1 cellular context compared by ENCODE assay signal in the genomic region with DNA sequence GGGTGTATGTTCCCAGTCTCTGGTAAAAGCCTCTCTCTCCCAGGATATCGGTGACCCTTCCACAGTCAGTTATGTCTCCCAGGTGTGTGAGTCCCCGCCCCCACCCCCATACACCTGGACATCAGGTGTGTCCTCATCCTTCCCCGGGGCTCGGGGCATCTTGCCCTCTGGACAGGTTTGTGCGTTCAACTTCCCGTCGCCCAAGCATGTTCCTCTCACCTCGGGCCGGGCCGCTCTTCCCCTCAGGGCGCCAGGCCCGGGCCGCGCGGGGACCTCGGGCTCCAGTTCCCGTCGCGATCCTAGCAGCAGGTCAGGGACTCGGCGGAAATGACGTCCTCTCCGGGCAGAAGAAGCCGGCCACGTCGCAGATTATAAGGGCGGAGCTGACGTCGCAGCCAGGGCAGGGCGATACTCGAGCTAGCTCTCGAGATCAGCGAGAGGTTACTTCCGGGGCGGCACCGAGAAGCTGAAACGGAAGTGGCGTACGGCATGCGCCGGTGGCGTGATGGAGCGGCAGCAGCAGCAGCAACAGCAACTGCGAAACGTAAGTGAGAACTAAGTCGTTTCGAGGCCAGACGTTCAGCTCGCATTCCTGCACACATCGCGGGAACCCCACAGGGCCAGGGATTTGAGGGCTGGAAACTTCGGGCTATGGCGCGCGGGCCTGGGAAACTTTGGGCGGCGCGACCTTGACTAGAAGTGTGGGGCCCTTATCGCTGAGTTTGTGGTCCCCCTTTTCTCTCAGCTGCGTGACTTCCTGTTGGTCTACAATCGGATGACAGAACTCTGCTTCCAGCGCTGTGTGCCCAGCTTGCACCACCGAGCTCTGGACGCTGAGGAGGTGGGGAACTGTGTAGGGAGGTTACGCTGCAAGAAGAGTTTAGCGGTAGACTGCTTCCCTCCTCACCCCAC.
TF ChIP-seq lines count a peak whose summit lies in the region.

A gene with protein sequence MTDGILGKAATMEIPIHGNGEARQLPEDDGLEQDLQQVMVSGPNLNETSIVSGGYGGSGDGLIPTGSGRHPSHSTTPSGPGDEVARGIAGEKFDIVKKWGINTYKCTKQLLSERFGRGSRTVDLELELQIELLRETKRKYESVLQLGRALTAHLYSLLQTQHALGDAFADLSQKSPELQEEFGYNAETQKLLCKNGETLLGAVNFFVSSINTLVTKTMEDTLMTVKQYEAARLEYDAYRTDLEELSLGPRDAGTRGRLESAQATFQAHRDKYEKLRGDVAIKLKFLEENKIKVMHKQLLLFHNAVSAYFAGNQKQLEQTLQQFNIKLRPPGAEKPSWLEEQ (minus strand): TSS at position 320 of the 912 bp plus-strand sequence. CDS start 910 bp downstream, outside the sequence.
A gene with protein sequence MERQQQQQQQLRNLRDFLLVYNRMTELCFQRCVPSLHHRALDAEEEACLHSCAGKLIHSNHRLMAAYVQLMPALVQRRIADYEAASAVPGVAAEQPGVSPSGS (plus strand): TSS at position 490 of the 912 bp plus-strand sequence. CDS start 16 bp downstream, at position 506.

TF ChIP-seq in HepG2, 621 proteins besides CTCF, POLR2A, EP300 and RAD21 (continued from another document and continues in another):
- TF ChIP-seq, protein P1, sequence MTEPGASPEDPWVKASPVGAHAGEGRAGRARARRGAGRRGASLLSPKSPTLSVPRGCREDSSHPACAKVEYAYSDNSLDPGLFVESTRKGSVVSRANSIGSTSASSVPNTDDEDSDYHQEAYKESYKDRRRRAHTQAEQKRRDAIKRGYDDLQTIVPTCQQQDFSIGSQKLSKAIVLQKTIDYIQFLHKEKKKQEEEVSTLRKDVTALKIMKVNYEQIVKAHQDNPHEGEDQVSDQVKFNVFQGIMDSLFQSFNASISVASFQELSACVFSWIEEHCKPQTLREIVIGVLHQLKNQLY (CRISPR knock-in tag; IDR thresholded peaks at IDR 0.05) = peak; percentile 94
- TF ChIP-seq ATF1 (CRISPR knock-in tag; IDR thresholded peaks at IDR 0.05) = peak; percentile 97
- no peak for TF ChIP-seq SRF (IDR thresholded peaks at IDR 0.05; ENCODE audit: low read depth, low read length)
- no peak for TF ChIP-seq ZNF780A (CRISPR knock-in tag; IDR thresholded peaks at IDR 0.05)
- peak; percentile 55 for TF ChIP-seq ZNF143 (CRISPR knock-in tag; IDR thresholded peaks at IDR 0.05)
- TF ChIP-seq ZNF530 (CRISPR knock-in tag; IDR thresholded peaks at IDR 0.05; ENCODE audit: low read depth) = no peak
- TF ChIP-seq LCORL (IDR thresholded peaks at IDR 0.05) = no peak
- no peak; the same call in 1 of the 2 replicates for TF ChIP-seq LCORL (CRISPR knock-in tag; IDR thresholded peaks at IDR 0.05)
- peak; percentile 61 for TF ChIP-seq FOSL2 (CRISPR knock-in tag; IDR thresholded peaks at IDR 0.05)
- TF ChIP-seq, protein P2, sequence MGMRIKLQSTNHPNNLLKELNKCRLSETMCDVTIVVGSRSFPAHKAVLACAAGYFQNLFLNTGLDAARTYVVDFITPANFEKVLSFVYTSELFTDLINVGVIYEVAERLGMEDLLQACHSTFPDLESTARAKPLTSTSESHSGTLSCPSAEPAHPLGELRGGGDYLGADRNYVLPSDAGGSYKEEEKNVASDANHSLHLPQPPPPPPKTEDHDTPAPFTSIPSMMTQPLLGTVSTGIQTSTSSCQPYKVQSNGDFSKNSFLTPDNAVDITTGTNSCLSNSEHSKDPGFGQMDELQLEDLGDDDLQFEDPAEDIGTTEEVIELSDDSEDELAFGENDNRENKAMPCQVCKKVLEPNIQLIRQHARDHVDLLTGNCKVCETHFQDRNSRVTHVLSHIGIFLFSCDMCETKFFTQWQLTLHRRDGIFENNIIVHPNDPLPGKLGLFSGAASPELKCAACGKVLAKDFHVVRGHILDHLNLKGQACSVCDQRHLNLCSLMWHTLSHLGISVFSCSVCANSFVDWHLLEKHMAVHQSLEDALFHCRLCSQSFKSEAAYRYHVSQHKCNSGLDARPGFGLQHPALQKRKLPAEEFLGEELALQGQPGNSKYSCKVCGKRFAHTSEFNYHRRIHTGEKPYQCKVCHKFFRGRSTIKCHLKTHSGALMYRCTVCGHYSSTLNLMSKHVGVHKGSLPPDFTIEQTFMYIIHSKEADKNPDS (CRISPR knock-in tag; IDR thresholded peaks at IDR 0.05) = no peak; the same call in 1 of the 2 replicates
- peak; percentile 92 for TF ChIP-seq PHF20 (CRISPR knock-in tag; IDR thresholded peaks at IDR 0.05)
- TF ChIP-seq, protein P3, sequence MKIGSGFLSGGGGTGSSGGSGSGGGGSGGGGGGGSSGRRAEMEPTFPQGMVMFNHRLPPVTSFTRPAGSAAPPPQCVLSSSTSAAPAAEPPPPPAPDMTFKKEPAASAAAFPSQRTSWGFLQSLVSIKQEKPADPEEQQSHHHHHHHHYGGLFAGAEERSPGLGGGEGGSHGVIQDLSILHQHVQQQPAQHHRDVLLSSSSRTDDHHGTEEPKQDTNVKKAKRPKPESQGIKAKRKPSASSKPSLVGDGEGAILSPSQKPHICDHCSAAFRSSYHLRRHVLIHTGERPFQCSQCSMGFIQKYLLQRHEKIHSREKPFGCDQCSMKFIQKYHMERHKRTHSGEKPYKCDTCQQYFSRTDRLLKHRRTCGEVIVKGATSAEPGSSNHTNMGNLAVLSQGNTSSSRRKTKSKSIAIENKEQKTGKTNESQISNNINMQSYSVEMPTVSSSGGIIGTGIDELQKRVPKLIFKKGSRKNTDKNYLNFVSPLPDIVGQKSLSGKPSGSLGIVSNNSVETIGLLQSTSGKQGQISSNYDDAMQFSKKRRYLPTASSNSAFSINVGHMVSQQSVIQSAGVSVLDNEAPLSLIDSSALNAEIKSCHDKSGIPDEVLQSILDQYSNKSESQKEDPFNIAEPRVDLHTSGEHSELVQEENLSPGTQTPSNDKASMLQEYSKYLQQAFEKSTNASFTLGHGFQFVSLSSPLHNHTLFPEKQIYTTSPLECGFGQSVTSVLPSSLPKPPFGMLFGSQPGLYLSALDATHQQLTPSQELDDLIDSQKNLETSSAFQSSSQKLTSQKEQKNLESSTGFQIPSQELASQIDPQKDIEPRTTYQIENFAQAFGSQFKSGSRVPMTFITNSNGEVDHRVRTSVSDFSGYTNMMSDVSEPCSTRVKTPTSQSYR (CRISPR knock-in tag; IDR thresholded peaks at IDR 0.05; ENCODE audit: borderline replicate concordance) = no peak; the same call in 1 of the 2 replicates
- TF ChIP-seq HNF4A (CRISPR knock-in tag; IDR thresholded peaks at IDR 0.05) = 0 out of 2 replicates have a peak, but pooled peaks have one; percentile 6
- TF ChIP-seq, protein P4, sequence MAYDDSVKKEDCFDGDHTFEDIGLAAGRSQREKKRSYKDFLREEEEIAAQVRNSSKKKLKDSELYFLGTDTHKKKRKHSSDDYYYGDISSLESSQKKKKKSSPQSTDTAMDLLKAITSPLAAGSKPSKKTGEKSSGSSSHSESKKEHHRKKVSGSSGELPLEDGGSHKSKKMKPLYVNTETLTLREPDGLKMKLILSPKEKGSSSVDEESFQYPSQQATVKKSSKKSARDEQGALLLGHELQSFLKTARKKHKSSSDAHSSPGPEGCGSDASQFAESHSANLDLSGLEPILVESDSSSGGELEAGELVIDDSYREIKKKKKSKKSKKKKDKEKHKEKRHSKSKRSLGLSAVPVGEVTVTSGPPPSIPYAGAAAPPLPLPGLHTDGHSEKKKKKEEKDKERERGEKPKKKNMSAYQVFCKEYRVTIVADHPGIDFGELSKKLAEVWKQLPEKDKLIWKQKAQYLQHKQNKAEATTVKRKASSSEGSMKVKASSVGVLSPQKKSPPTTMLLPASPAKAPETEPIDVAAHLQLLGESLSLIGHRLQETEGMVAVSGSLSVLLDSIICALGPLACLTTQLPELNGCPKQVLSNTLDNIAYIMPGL (CRISPR knock-in tag; IDR thresholded peaks at IDR 0.05; ENCODE audit: borderline replicate concordance in 1 of 2, low read depth in 1 of 2) = peak; percentile 80 to 81
- TF ChIP-seq CBFB (CRISPR knock-in tag; IDR thresholded peaks at IDR 0.05) = peak; percentile 60; the same call in 1 of the 2 replicates
- TF ChIP-seq ISX (CRISPR knock-in tag; conservative IDR thresholded peaks at IDR 0.05) = no peak
- TF ChIP-seq, protein P5, sequence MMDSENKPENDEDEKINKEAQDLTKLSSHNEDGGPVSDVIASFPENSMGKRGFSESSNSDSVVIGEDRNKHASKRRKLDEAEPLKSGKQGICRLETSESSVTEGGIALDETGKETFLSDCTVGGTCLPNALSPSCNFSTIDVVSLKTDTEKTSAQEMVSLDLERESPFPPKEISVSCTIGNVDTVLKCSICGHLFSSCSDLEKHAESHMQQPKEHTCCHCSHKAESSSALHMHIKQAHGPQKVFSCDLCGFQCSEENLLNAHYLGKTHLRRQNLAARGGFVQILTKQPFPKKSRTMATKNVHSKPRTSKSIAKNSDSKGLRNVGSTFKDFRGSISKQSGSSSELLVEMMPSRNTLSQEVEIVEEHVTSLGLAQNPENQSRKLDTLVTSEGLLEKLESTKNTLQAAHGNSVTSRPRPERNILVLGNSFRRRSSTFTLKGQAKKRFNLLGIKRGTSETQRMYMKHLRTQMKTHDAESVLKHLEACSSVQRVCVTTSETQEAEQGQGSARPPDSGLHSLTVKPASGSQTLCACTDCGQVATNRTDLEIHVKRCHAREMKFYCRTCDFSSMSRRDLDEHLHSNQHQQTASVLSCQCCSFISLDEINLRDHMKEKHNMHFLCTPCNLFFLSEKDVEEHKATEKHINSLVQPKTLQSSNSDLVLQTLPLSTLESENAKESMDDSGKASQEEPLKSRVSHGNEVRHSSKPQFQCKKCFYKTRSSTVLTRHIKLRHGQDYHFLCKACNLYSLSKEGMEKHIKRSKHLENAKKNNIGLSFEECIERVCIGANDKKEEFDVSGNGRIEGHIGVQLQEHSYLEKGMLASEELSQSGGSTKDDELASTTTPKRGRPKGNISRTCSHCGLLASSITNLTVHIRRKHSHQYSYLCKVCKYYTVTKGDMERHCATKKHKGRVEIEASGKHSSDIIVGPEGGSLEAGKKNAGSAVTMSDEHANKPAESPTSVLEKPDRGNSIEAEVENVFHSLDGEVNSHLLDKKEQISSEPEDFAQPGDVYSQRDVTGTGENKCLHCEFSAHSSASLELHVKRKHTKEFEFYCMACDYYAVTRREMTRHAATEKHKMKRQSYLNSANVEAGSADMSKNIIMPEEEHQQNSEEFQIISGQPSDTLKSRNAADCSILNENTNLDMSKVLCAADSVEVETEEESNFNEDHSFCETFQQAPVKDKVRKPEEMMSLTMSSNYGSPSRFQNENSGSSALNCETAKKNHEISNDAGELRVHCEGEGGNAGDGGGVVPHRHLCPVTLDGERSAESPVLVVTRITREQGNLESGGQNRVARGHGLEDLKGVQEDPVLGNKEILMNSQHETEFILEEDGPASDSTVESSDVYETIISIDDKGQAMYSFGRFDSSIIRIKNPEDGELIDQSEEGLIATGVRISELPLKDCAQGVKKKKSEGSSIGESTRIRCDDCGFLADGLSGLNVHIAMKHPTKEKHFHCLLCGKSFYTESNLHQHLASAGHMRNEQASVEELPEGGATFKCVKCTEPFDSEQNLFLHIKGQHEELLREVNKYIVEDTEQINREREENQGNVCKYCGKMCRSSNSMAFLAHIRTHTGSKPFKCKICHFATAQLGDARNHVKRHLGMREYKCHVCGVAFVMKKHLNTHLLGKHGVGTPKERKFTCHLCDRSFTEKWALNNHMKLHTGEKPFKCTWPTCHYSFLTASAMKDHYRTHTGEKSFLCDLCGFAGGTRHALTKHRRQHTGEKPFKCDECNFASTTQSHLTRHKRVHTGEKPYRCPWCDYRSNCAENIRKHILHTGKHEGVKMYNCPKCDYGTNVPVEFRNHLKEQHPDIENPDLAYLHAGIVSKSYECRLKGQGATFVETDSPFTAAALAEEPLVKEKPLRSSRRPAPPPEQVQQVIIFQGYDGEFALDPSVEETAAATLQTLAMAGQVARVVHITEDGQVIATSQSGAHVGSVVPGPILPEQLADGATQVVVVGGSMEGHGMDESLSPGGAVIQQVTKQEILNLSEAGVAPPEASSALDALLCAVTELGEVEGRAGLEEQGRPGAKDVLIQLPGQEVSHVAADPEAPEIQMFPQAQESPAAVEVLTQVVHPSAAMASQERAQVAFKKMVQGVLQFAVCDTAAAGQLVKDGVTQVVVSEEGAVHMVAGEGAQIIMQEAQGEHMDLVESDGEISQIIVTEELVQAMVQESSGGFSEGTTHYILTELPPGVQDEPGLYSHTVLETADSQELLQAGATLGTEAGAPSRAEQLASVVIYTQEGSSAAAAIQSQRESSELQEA (CRISPR knock-in tag; IDR thresholded peaks at IDR 0.05; ENCODE audit: not compliant biosample characterization) = no peak
- TF ChIP-seq ARID2 (CRISPR knock-in tag; IDR thresholded peaks at IDR 0.05; ENCODE audit: borderline replicate concordance) = no peak
- TF ChIP-seq ZNF230 (CRISPR knock-in tag; IDR thresholded peaks at IDR 0.05) = peak; percentile 78; the same call in 1 of the 2 replicates
- peak; percentile 70; the same call in 1 of the 2 replicates for TF ChIP-seq EED (CRISPR knock-in tag; IDR thresholded peaks at IDR 0.05)
- TF ChIP-seq ZNF777 (CRISPR knock-in tag; IDR thresholded peaks at IDR 0.05) = no peak
- peak; percentile 73 for TF ChIP-seq RXRA (CRISPR knock-in tag; IDR thresholded peaks at IDR 0.05)
- TF ChIP-seq, protein P6, sequence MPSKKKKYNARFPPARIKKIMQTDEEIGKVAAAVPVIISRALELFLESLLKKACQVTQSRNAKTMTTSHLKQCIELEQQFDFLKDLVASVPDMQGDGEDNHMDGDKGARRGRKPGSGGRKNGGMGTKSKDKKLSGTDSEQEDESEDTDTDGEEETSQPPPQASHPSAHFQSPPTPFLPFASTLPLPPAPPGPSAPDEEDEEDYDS (CRISPR knock-in tag; IDR thresholded peaks at IDR 0.05) = peak; percentile 94
- no peak for TF ChIP-seq ZNF644 (CRISPR knock-in tag; IDR thresholded peaks at IDR 0.05; ENCODE audit: low read depth)
- TF ChIP-seq MBNL3 (CRISPR knock-in tag; conservative IDR thresholded peaks at IDR 0.05) = no peak
- peak; percentile 87 for TF ChIP-seq ZNF776 (CRISPR knock-in tag; IDR thresholded peaks at IDR 0.05)
- 0 out of 2 replicates have a peak, but pooled peaks have one; percentile 7 for TF ChIP-seq TEAD2 (CRISPR knock-in tag; IDR thresholded peaks at IDR 0.05)
- TF ChIP-seq TBL1XR1 (IDR thresholded peaks at IDR 0.05; ENCODE audit: borderline replicate concordance, low read length, partially characterized antibody) = no peak
- 0 out of 2 replicates have a peak, but pooled peaks have one; percentile 38 for TF ChIP-seq SMAD9 (CRISPR knock-in tag; IDR thresholded peaks at IDR 0.05)
- TF ChIP-seq ZFP1 (CRISPR knock-in tag; IDR thresholded peaks at IDR 0.05) = peak; percentile 66
- TF ChIP-seq ZFP41 (CRISPR knock-in tag; IDR thresholded peaks at IDR 0.05; ENCODE audit: borderline replicate concordance) = no peak
- peak; percentile 96 for TF ChIP-seq POLR2G (IDR thresholded peaks at IDR 0.05; ENCODE audit: low read depth, low read length)
- no peak for TF ChIP-seq ZNF703 (CRISPR knock-in tag; IDR thresholded peaks at IDR 0.05; ENCODE audit: borderline replicate concordance)
- TF ChIP-seq KLF11 (CRISPR knock-in tag; IDR thresholded peaks at IDR 0.05) = peak; percentile 29; the same call in 1 of the 2 replicates
- no peak for TF ChIP-seq ZNF337 (CRISPR knock-in tag; IDR thresholded peaks at IDR 0.05; ENCODE audit: borderline replicate concordance, low read depth)
- TF ChIP-seq REPIN1 (CRISPR knock-in tag; IDR thresholded peaks at IDR 0.05; ENCODE audit: borderline replicate concordance, low read depth) = peak; percentile 14; the same call in 1 of the 2 replicates
- TF ChIP-seq, protein P7, sequence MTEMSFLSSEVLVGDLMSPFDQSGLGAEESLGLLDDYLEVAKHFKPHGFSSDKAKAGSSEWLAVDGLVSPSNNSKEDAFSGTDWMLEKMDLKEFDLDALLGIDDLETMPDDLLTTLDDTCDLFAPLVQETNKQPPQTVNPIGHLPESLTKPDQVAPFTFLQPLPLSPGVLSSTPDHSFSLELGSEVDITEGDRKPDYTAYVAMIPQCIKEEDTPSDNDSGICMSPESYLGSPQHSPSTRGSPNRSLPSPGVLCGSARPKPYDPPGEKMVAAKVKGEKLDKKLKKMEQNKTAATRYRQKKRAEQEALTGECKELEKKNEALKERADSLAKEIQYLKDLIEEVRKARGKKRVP (CRISPR knock-in tag; IDR thresholded peaks at IDR 0.05) = 0 out of 4 replicates have a peak, but pooled peaks of 1 of the 2 experiments have one; percentile 9
- no peak for TF ChIP-seq PRMT3 (CRISPR knock-in tag; IDR thresholded peaks at IDR 0.05; ENCODE audit: borderline replicate concordance, low read depth)
